In genomic region chr21:30779269-30779668, GRCh38 we compare ENCODE assay signal across 38 cellular contexts. TPM values are rescaled to one million over a fixed set of nuclear protein-coding genes. Genes with fewer than 3 reads are reported as not detected.
"Had no signal": no experiment of that assay in that cellular context is flagged by ENCODE, and none has a peak within 500 bp of the region (broad histone marks: within the 10 kb centered on the region; RNA-seq: fewer than 3 reads in every experiment).

No MANE protein-coding gene starts in this region.

- H3K27ac ChIP-seq: KMS-11 had no signal

- H3K9me3 ChIP-seq: MG63 had no signal

- H3K9ac ChIP-seq: KMS-11 had no signal

- H3K4me2 ChIP-seq: KMS-11 had no signal

- H3K27me3 ChIP-seq: MG63 had no signal

- DNase-seq: Karpas-422, Kasumi-1, MG63, MM.1S, MV-4-11, NCI-H1048, NCI-H1092, NCI-H1092 treated with DMSO at 0.1 percent for 48 hours, NCI-H1105, NCI-H1105 treated with DMSO at 0.1 percent for 48 hours, NCI-H1417, NCI-H1417 treated with DMSO at 0.1 percent for 48 hours, NCI-H1436, NCI-H1436 treated with DMSO at 0.1 percent for 48 hours, NCI-H146, NCI-H1694, NCI-H1694 treated with DMSO at 0.1 percent for 48 hours, NCI-H187, NCI-H187 treated with DMSO at 0.1 percent for 48 hours, NCI-H1930, NCI-H2029, NCI-H2029 treated with DMSO at 0.1 percent for 48 hours, NCI-H2081, NCI-H2081 treated with DMSO at 0.1 percent for 48 hours, NCI-H2107, NCI-H2171, NCI-H2171 treated with DMSO at 0.1 percent for 48 hours, NCI-H2227 treated with DMSO at 0.1 percent for 48 hours, NCI-H226, NCI-H345, NCI-H446, NCI-H446 treated with DMSO at 0.1 percent for 48 hours, NCI-H510A had no signal

- H3K4me3 ChIP-seq: MG63 had no signal

- H3K36me3 ChIP-seq: MG63 had no signal

RNA-seq across cellular contexts. Expression of gene KRTAP21-1, which starts 24.0 kb away (rescaled TPM):
- total RNA-seq: LHCN-M2, M059J, MCF 10A, NCI-H460 had no signal

RNA-seq across cellular contexts. Expression of gene KRTAP21-2, which starts 32.2 kb away (rescaled TPM):
- total RNA-seq: LHCN-M2, M059J, MCF 10A, NCI-H460 had no signal

RNA-seq across cellular contexts. Expression of gene KRTAP8-1, which starts 33.8 kb away (rescaled TPM):
- total RNA-seq: LHCN-M2, M059J, MCF 10A, NCI-H460 had no signal

RNA-seq across cellular contexts. Expression of gene KRTAP7-1, which starts 50.3 kb away (rescaled TPM):
- total RNA-seq: LHCN-M2, M059J, MCF 10A, NCI-H460 had no signal
